In the genomic region with DNA sequence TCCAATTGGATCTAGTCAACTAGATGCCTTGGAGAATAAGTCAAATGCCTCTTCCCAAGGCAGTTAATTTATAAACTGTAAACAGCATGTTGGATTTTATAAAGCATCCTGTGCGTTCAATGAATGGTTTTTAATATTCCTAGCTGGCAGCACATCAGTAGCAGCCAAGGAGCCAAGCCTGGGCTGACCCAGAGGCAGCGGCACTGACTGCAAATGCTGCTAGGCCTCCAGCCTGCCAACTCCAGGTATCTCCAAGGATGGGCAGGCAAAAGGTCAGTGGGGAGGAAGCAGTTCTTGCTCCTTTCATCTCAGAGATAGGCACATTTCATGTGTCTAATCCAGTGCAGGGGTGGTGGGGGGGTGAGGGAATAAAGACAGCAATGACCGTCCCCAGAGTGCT, we compare ENCODE assay signal across 29 cellular contexts. TPM values are rescaled to one million over a fixed set of nuclear protein-coding genes. Genes with fewer than 3 reads are reported as not detected.
"Had no signal": no experiment of that assay in that cellular context is flagged by ENCODE, and none has a peak within 500 bp of the region (broad histone marks: within the 10 kb centered on the region; RNA-seq: fewer than 3 reads in every experiment).

No MANE protein-coding gene starts in this region.

- DNase-seq: natural killer cell; occipital lobe; psoas muscle; right cardiac atrium; right lobe of liver; sigmoid colon; small intestine; stimulated activated CD4-positive, alpha-beta T cell treated with anti-CD3 and anti-CD28 coated beads, Interleukin-15, amount 100 ng/mL, for 24 hours; stimulated activated CD4-positive, alpha-beta T cell treated with anti-CD3 and anti-CD28 coated beads, Interleukin-2, amount 100 ng/mL, for 24 hours; stimulated activated CD4-positive, alpha-beta T cell treated with anti-CD3 and anti-CD28 coated beads, Interleukin-2, amount 100 ng/mL, for 48 hours; stimulated activated CD4-positive, alpha-beta T cell treated with anti-CD3 and anti-CD28 coated beads, Interleukin-4, amount 100 ng/mL, for 24 hours; stimulated activated naive B cell treated with anti-CD40 and anti-IgM and Interleukin-4, amounts not matched to agents 10 μg/mL and 1 μg/mL and 100 μg/mL, for 72 hours; stimulated activated naive CD4-positive, alpha-beta T cell treated with Interleukin-2 at 50 U/mL for 16 hours; stomach; testis; tibial artery; transverse colon; upper lobe of right lung had no signal

- H3K27me3 ChIP-seq: neural progenitor cell, ovary, sigmoid colon, stomach, suprapubic skin, testis, tibial artery, transverse colon, upper lobe of right lung, vagina had no signal

- H3K4me1 Mint-ChIP-seq: stimulated activated effector memory CD8-positive, alpha-beta T cell treated with anti-CD3 and anti-CD28 coated beads, Interleukin-12 subunit alpha, Interleukin-12 subunit beta, amount 100 ng/mL, for 72 hours had no signal

- H3K4me1 ChIP-seq: parathyroid adenoma, psoas muscle, right lobe of liver, sigmoid colon, stomach, suprapubic skin, testis, tibial artery, transverse colon, upper lobe of right lung, vagina had no signal

- H3K36me3 ChIP-seq: neural progenitor cell, ovary, right lobe of liver, sigmoid colon, stomach, suprapubic skin, tibial artery, transverse colon, upper lobe of right lung, vagina had no signal

- H3K9me3 Mint-ChIP-seq: natural killer cell; stimulated activated effector memory CD8-positive, alpha-beta T cell treated with anti-CD3 and anti-CD28 coated beads, Interleukin-12 subunit alpha, Interleukin-12 subunit beta, amount 100 ng/mL, for 72 hours; stimulated activated naive CD8-positive, alpha-beta T cell treated with anti-CD3 and anti-CD28 coated beads, Interleukin-15, Interleukin-2, amounts not matched to agents 100 ng/mL and 50 ng/mL, for 24 hours had no signal

- H3K9me3 ChIP-seq: ovary, right lobe of liver, sigmoid colon, suprapubic skin, testis, transverse colon, upper lobe of right lung had no signal

- H3K27ac Mint-ChIP-seq: natural killer cell; neural progenitor cell; progenitor cell of endocrine pancreas; stimulated activated effector memory CD8-positive, alpha-beta T cell treated with anti-CD3 and anti-CD28 coated beads, Interleukin-12 subunit alpha, Interleukin-12 subunit beta, amount 100 ng/mL, for 72 hours; stimulated activated naive B cell treated with anti-CD40 and anti-IgM and Interleukin-4, amounts not matched to agents 10 μg/mL and 1 μg/mL and 100 μg/mL, for 72 hours; stimulated activated naive CD8-positive, alpha-beta T cell treated with anti-CD3 and anti-CD28 coated beads, Interleukin-15, Interleukin-2, amounts not matched to agents 100 ng/mL and 50 ng/mL, for 24 hours; type B pancreatic cell had no signal

- H3K36me3 Mint-ChIP-seq: natural killer cell; neural progenitor cell; stimulated activated effector memory CD8-positive, alpha-beta T cell treated with anti-CD3 and anti-CD28 coated beads, Interleukin-12 subunit alpha, Interleukin-12 subunit beta, amount 100 ng/mL, for 72 hours; stimulated activated naive B cell treated with anti-CD40 and anti-IgM and Interleukin-4, amounts not matched to agents 10 μg/mL and 1 μg/mL and 100 μg/mL, for 72 hours; type B pancreatic cell had no signal

- H3K27ac ChIP-seq: neural progenitor cell, parathyroid adenoma, psoas muscle, right lobe of liver, sigmoid colon, stomach, suprapubic skin, tibial artery, transverse colon, upper lobe of right lung, vagina had no signal

- H3K27me3 Mint-ChIP-seq: stimulated activated naive CD8-positive, alpha-beta T cell treated with anti-CD3 and anti-CD28 coated beads, Interleukin-15, Interleukin-2, amounts not matched to agents 100 ng/mL and 50 ng/mL, for 24 hours; type B pancreatic cell had no signal

- H3K4me3 Mint-ChIP-seq: natural killer cell; nephron; neural progenitor cell; stimulated activated effector memory CD8-positive, alpha-beta T cell treated with anti-CD3 and anti-CD28 coated beads, Interleukin-12 subunit alpha, Interleukin-12 subunit beta, amount 100 ng/mL, for 72 hours; stimulated activated naive B cell treated with anti-CD40 and anti-IgM and Interleukin-4, amounts not matched to agents 10 μg/mL and 1 μg/mL and 100 μg/mL, for 72 hours; stimulated activated naive CD8-positive, alpha-beta T cell treated with anti-CD3 and anti-CD28 coated beads, Interleukin-15, Interleukin-2, amounts not matched to agents 100 ng/mL and 50 ng/mL, for 24 hours; type B pancreatic cell had no signal

- H3K4me3 ChIP-seq: neural progenitor cell, ovary, psoas muscle, right lobe of liver, sigmoid colon, stomach, suprapubic skin, testis, tibial artery, transverse colon, upper lobe of right lung, vagina had no signal

RNA-seq across cellular contexts. Expression of gene NDP, which starts 9.5 kb away (rescaled TPM):
- total RNA-seq: natural killer cell, progenitor cell of endocrine pancreas, right lobe of liver, subcutaneous adipose tissue, upper lobe of right lung had no signal
